In genomic region chr17:82022310-82022980, GRCh38 we compare ENCODE assay signal across 8 cellular contexts. TPM values are rescaled to one million over a fixed set of nuclear protein-coding genes. Genes with fewer than 3 reads are reported as not detected.
DNase-seq lines count a peak whose midpoint lies in the region; ATAC-seq and TF ChIP-seq lines count a peak whose summit lies in the region.

Gene CENPX (minus strand): TSS chr17:82022878. CDS start chr17:82022861, 17 bp downstream.

- no peak for ATAC-seq in GM18867 (IDR thresholded peaks at IDR 0.05; ENCODE audit: unreplicated experiment)

- no peak for DNase-seq in activated CD4-positive, alpha-beta T cell treated with anti-CD3 and anti-CD28 coated beads, Interleukin-2, amount 10 ng/mL, durations not matched to agents 24 days and 14 days
- no peak for DNase-seq in activated CD4-positive, alpha-beta T cell treated with anti-CD3 and anti-CD28 coated beads, Interleukin-2, amount 50 U/mL, for 1 hour
- DNase-seq in RPMI7951 (ENCODE audit: low read depth) = no peak
- DNase-seq in epithelial cell of esophagus (ENCODE audit: low read depth) = no peak
- no peak for DNase-seq in nephron progenitor cell
- no peak for DNase-seq in DMS79 treated with DMSO at 0.1 percent for 48 hours (lab: John Stamatoyannopoulos, UW)
- no peak for DNase-seq in AG08395 (ENCODE audit: low spot score)

- peaks cover 14% of the 10 kb centered on the region for H3K36me3 Mint-ChIP-seq in activated CD4-positive, alpha-beta T cell treated with anti-CD3 and anti-CD28 coated beads, Interleukin-2, amount 10 ng/mL, durations not matched to agents 24 days and 14 days (ENCODE audit: low read depth)
- no peaks in the 10 kb centered on the region for H3K36me3 Mint-ChIP-seq in nephron progenitor cell (ENCODE audit: low read depth)

- TF ChIP-seq CTCF in epithelial cell of esophagus (IDR thresholded peaks at IDR 0.05; ENCODE audit: insufficient read depth, low read depth, low read length, missing control alignments) = no peak
- no peak for TF ChIP-seq CTCF in nephron progenitor cell (IDR thresholded peaks at IDR 0.05)

- peaks cover 23% of the 10 kb centered on the region for H3K4me1 Mint-ChIP-seq in activated CD4-positive, alpha-beta T cell treated with anti-CD3 and anti-CD28 coated beads, Interleukin-2, amount 10 ng/mL, durations not matched to agents 24 days and 14 days
- peaks cover 31% of the 10 kb centered on the region for H3K4me1 Mint-ChIP-seq in nephron progenitor cell

- H3K27ac Mint-ChIP-seq in activated CD4-positive, alpha-beta T cell treated with anti-CD3 and anti-CD28 coated beads, Interleukin-2, amount 10 ng/mL, durations not matched to agents 24 days and 14 days = peak within 1 kb of the TSS; percentile 76
- H3K27ac Mint-ChIP-seq in nephron progenitor cell = no peak within 1 kb of the TSS

- H3K9me3 Mint-ChIP-seq in activated CD4-positive, alpha-beta T cell treated with anti-CD3 and anti-CD28 coated beads, Interleukin-2, amount 10 ng/mL, durations not matched to agents 24 days and 14 days = no peaks in the 10 kb centered on the region
- no peaks in the 10 kb centered on the region for H3K9me3 Mint-ChIP-seq in nephron progenitor cell

- intact Hi-C loops in activated CD4-positive, alpha-beta T cell treated with anti-CD3 and anti-CD28 coated beads, Interleukin-2, amount 10 ng/mL, durations not matched to agents 24 days and 14 days (cut with micrococcal nuclease) = loop anchor here (2.0 to 5.0 kb wide), 6 partner anchors 76 to 205 kb away; partner anchors contain the start of genes ALYREF, ANAPC11, FASN and P4HB

- peak within 1 kb of the TSS; percentile 64 for H3K4me3 ChIP-seq in epithelial cell of esophagus (ENCODE audit: low read length)

- H3K4me3 Mint-ChIP-seq in activated CD4-positive, alpha-beta T cell treated with anti-CD3 and anti-CD28 coated beads, Interleukin-2, amount 10 ng/mL, durations not matched to agents 24 days and 14 days = peak within 1 kb of the TSS; percentile 88
- peak within 1 kb of the TSS; percentile 82 for H3K4me3 Mint-ChIP-seq in nephron progenitor cell

- H3K27me3 Mint-ChIP-seq in activated CD4-positive, alpha-beta T cell treated with anti-CD3 and anti-CD28 coated beads, Interleukin-2, amount 10 ng/mL, durations not matched to agents 24 days and 14 days = no peaks in the 10 kb centered on the region
- H3K27me3 Mint-ChIP-seq in nephron progenitor cell (ENCODE audit: low read depth, poor library complexity) = no peaks in the 10 kb centered on the region

RNA-seq across cellular contexts. Expression of gene CENPX, which starts in this region (rescaled TPM):
- 116 and 123 TPM in 2 replicates for total RNA-seq in activated CD4-positive, alpha-beta T cell treated with anti-CD3 and anti-CD28 coated beads, Interleukin-2, amount 10 ng/mL, durations not matched to agents 24 days and 14 days
- total RNA-seq in RPMI7951 (2014; rRNA removed; shearing (Covaris generic)) = 119 and 144 TPM in 2 replicates
